In genomic region chr1:37553927-37554808, GRCh38 we compare ENCODE assay signal across 1 cellular context.
TF ChIP-seq lines count a peak whose summit lies in the region.

A gene with protein sequence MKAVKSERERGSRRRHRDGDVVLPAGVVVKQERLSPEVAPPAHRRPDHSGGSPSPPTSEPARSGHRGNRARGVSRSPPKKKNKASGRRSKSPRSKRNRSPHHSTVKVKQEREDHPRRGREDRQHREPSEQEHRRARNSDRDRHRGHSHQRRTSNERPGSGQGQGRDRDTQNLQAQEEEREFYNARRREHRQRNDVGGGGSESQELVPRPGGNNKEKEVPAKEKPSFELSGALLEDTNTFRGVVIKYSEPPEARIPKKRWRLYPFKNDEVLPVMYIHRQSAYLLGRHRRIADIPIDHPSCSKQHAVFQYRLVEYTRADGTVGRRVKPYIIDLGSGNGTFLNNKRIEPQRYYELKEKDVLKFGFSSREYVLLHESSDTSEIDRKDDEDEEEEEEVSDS (minus strand): TSS chr1:37554293. CDS start chr1:37554229, 64 bp downstream.

TF ChIP-seq in K562, 482 proteins besides CTCF, POLR2A, EP300 and RAD21 (continued from another document):
- TF ChIP-seq TAF7 (tag; IDR thresholded peaks at IDR 0.05) = peak; percentile 66; the same call in 1 of the 2 replicates
- TF ChIP-seq SRSF9 (IDR thresholded peaks at IDR 0.05; ENCODE audit: borderline replicate concordance, low read depth, low read length) = no peak
- TF ChIP-seq, protein P1, sequence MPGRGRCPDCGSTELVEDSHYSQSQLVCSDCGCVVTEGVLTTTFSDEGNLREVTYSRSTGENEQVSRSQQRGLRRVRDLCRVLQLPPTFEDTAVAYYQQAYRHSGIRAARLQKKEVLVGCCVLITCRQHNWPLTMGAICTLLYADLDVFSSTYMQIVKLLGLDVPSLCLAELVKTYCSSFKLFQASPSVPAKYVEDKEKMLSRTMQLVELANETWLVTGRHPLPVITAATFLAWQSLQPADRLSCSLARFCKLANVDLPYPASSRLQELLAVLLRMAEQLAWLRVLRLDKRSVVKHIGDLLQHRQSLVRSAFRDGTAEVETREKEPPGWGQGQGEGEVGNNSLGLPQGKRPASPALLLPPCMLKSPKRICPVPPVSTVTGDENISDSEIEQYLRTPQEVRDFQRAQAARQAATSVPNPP (IDR thresholded peaks at IDR 0.05; ENCODE audit: borderline replicate concordance, insufficient read depth, insufficient read length) = no peak
- peak; percentile 66 for TF ChIP-seq MGA (IDR thresholded peaks at IDR 0.05)
- TF ChIP-seq MYBL2 (IDR thresholded peaks at IDR 0.05; ENCODE audit: low read depth) = peak; percentile 98
- peak; percentile 49; the same call in 1 of the 2 replicates for TF ChIP-seq MYBL2 (CRISPR knock-in tag; IDR thresholded peaks at IDR 0.05; ENCODE audit: borderline replicate concordance)
- 0 out of 2 replicates have a peak, but pooled peaks have one; percentile 65 for TF ChIP-seq ZNF197 (CRISPR knock-in tag; IDR thresholded peaks at IDR 0.05; ENCODE audit: low read depth)
- TF ChIP-seq ZNF551 (CRISPR knock-in tag; IDR thresholded peaks at IDR 0.05) = no peak
- TF ChIP-seq TRIM28 (IDR thresholded peaks at IDR 0.05) = peak; percentile 99
- TF ChIP-seq, protein P2, sequence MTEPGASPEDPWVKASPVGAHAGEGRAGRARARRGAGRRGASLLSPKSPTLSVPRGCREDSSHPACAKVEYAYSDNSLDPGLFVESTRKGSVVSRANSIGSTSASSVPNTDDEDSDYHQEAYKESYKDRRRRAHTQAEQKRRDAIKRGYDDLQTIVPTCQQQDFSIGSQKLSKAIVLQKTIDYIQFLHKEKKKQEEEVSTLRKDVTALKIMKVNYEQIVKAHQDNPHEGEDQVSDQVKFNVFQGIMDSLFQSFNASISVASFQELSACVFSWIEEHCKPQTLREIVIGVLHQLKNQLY (CRISPR knock-in tag; conservative IDR thresholded peaks at IDR 0.05) = 0 out of 4 replicates have a peak, but pooled peaks of 1 of the 2 experiments have one; percentile 57
- TF ChIP-seq SUPT5H (IDR thresholded peaks at IDR 0.05) = peak; percentile 93
- TF ChIP-seq NCOR1 (IDR thresholded peaks at IDR 0.05) = no peak; the same call in 1 of the 2 replicates
- TF ChIP-seq POLR2G (IDR thresholded peaks at IDR 0.05; ENCODE audit: low read depth, low read length) = peak; percentile 87
- no peak for TF ChIP-seq MEIS2 (IDR thresholded peaks at IDR 0.05; ENCODE audit: partially characterized antibody)
- TF ChIP-seq, protein P3, sequence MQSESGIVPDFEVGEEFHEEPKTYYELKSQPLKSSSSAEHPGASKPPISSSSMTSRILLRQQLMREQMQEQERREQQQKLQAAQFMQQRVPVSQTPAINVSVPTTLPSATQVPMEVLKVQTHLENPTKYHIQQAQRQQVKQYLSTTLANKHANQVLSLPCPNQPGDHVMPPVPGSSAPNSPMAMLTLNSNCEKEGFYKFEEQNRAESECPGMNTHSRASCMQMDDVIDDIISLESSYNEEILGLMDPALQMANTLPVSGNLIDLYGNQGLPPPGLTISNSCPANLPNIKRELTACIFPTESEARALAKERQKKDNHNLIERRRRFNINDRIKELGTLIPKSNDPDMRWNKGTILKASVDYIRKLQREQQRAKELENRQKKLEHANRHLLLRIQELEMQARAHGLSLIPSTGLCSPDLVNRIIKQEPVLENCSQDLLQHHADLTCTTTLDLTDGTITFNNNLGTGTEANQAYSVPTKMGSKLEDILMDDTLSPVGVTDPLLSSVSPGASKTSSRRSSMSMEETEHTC (IDR thresholded peaks at IDR 0.05) = peak; percentile 81
- 0 out of 2 replicates have a peak, but pooled peaks have one; percentile 18 for TF ChIP-seq ZNF232 (CRISPR knock-in tag; IDR thresholded peaks at IDR 0.05)
- peak; percentile 95 for TF ChIP-seq HDGF (IDR thresholded peaks at IDR 0.05)
- peak; percentile 69 for TF ChIP-seq CXXC5 (CRISPR knock-in tag; IDR thresholded peaks at IDR 0.05)
- TF ChIP-seq ZNF639 (CRISPR knock-in tag; conservative IDR thresholded peaks at IDR 0.05 in 1 of 2, IDR thresholded peaks at IDR 0.05 in 1 of 2) = peak in 1 of 2 experiments; percentile 80; a peak in 2 of 4 replicates
- TF ChIP-seq, protein P4, sequence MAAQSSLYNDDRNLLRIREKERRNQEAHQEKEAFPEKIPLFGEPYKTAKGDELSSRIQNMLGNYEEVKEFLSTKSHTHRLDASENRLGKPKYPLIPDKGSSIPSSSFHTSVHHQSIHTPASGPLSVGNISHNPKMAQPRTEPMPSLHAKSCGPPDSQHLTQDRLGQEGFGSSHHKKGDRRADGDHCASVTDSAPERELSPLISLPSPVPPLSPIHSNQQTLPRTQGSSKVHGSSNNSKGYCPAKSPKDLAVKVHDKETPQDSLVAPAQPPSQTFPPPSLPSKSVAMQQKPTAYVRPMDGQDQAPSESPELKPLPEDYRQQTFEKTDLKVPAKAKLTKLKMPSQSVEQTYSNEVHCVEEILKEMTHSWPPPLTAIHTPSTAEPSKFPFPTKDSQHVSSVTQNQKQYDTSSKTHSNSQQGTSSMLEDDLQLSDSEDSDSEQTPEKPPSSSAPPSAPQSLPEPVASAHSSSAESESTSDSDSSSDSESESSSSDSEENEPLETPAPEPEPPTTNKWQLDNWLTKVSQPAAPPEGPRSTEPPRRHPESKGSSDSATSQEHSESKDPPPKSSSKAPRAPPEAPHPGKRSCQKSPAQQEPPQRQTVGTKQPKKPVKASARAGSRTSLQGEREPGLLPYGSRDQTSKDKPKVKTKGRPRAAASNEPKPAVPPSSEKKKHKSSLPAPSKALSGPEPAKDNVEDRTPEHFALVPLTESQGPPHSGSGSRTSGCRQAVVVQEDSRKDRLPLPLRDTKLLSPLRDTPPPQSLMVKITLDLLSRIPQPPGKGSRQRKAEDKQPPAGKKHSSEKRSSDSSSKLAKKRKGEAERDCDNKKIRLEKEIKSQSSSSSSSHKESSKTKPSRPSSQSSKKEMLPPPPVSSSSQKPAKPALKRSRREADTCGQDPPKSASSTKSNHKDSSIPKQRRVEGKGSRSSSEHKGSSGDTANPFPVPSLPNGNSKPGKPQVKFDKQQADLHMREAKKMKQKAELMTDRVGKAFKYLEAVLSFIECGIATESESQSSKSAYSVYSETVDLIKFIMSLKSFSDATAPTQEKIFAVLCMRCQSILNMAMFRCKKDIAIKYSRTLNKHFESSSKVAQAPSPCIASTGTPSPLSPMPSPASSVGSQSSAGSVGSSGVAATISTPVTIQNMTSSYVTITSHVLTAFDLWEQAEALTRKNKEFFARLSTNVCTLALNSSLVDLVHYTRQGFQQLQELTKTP (IDR thresholded peaks at IDR 0.05; ENCODE audit: low read depth in 1 of 2, partially characterized antibody in 2 of 2) = peak in 1 of 2 experiments; percentile 85
- TF ChIP-seq, protein P5, sequence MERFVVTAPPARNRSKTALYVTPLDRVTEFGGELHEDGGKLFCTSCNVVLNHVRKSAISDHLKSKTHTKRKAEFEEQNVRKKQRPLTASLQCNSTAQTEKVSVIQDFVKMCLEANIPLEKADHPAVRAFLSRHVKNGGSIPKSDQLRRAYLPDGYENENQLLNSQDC (CRISPR knock-in tag; IDR thresholded peaks at IDR 0.05) = no peak
- TF ChIP-seq NR2C2 (CRISPR knock-in tag; IDR thresholded peaks at IDR 0.05) = peak; percentile 98
- peak; percentile 100 for TF ChIP-seq NR2C2 (tag; IDR thresholded peaks at IDR 0.05)
- TF ChIP-seq BRF1 (IDR thresholded peaks at IDR 0.05; ENCODE audit: borderline replicate concordance, extremely low read depth, insufficient read length) = no peak
- TF ChIP-seq ATF6 (CRISPR knock-in tag; IDR thresholded peaks at IDR 0.05) = peak; percentile 89; the same call in 1 of the 2 replicates
- TF ChIP-seq KLF13 (tag; IDR thresholded peaks at IDR 0.05; ENCODE audit: borderline replicate concordance, low read depth) = peak; percentile 81; the same call in 1 of the 2 replicates
- peak; percentile 52 for TF ChIP-seq SMARCA4 (IDR thresholded peaks at IDR 0.05)
- peak; percentile 93 to 96 for TF ChIP-seq TRIM24 (IDR thresholded peaks at IDR 0.05)
- no peak for TF ChIP-seq ZNF324 (CRISPR knock-in tag; IDR thresholded peaks at IDR 0.05)
- TF ChIP-seq ELF2 (CRISPR knock-in tag; IDR thresholded peaks at IDR 0.05) = peak; percentile 86
- TF ChIP-seq ZNF584 (CRISPR knock-in tag; IDR thresholded peaks at IDR 0.05; ENCODE audit: low read depth) = peak; percentile 72
- TF ChIP-seq SP1 (CRISPR knock-in tag; IDR thresholded peaks at IDR 0.05) = peak; percentile 69
